ENCODE assay signal across 31 cellular contexts in the genomic region with DNA sequence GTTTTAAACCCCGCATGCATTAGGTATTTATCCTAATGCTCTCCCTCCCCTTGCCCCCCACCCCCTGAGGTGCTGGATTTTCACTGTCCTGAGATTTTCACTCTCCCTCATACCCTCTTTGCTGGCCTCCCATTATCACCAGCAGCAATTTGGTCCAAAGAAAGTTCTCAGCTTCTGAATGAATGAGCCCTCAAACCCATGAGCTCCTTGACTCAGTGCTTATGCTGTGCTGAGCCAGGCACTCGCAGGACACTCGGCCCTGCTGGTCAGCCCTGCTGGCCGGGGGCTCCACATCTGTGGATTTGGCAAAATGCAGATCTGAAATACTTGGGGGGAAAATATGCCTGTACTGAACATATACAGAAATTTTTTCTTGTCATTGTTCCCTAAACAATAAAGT.
A peak's percentile ranks its signal among the peaks of the same experiment; 100 is the strongest.
DNase-seq lines count a peak whose midpoint lies in the region; ATAC-seq, FAIRE-seq and TF ChIP-seq lines count a peak whose summit lies in the region.
"Had no signal": no experiment of that assay in that cellular context is flagged by ENCODE, and none has a peak within 500 bp of the region (broad histone marks: within the 10 kb centered on the region; RNA-seq: fewer than 3 reads in every experiment).

No MANE protein-coding gene starts in this region.

- peak overlapping the region; percentile 61 for H3K4me2 ChIP-seq in H9 (ENCODE audit: insufficient read depth, insufficient read length, low read length)
- no peak overlapping the region for H3K4me2 ChIP-seq in astrocyte (ENCODE audit: low read length)

- H3K23me2 ChIP-seq in H9 (ENCODE audit: insufficient read length, low read depth, low read length, poor library complexity, severe bottlenecking), result peaks cover 7% of the 10 kb centered on the region

- no peak for TF ChIP-seq CTCF in H9 (conservative IDR thresholded peaks at IDR 0.05)
- TF ChIP-seq CTCF in astrocyte (IDR thresholded peaks at IDR 0.05; ENCODE audit: insufficient read depth, low read depth, low read length), result no peak
- TF ChIP-seq CTCF in lower leg skin (IDR thresholded peaks at IDR 0.05), result no peak

- no peak overlapping the region for H2BK12ac ChIP-seq in H9 (ENCODE audit: insufficient read length, low read depth, low read length)

- H3K9ac ChIP-seq in H9 (ENCODE audit: extremely low read depth, insufficient read length, low read length) (no peak overlapping the region), astrocyte (ENCODE audit: low read length) (no peak overlapping the region), iPS-18a (ENCODE audit: low read length) (peak overlapping the region; percentile 46)
- H3K9ac ChIP-seq: BLaER1 had no signal

- H3K36me3 Mint-ChIP-seq in H9 (ENCODE audit: insufficient read depth in 1 of 3, low read depth in 3 of 3), result peaks cover 7 to 9% (median 8%) of the 10 kb centered on the region in 3 experiments; a peak in 5 of 7 replicates
- peaks cover 1% of the 10 kb centered on the region for H3K36me3 Mint-ChIP-seq in astrocyte (ENCODE audit: low read depth, unreplicated experiment)
- H3K36me3 Mint-ChIP-seq in activated T-helper 1 cell treated with anti-CD3 and anti-CD28 coated beads, Interleukin-12 subunit alpha, Interleukin-12 subunit beta, Interleukin-2, Interleukin-4 antibody, amounts not matched to agents 30 ng/mL and 10 ng/mL and 1 ng/mL, durations not matched to agents 14 hours and 24 hours and 36 hours (ENCODE audit: low read depth), result no peaks in the 10 kb centered on the region
- no peaks in the 10 kb centered on the region for H3K36me3 Mint-ChIP-seq in activated naive CD4-positive, alpha-beta T cell treated with anti-CD3 and anti-CD28 coated beads, Interleukin-2, amount 50 U/mL, for 72 hours
- H3K36me3 Mint-ChIP-seq: activated naive CD4-positive, alpha-beta T cell treated with anti-CD3 and anti-CD28 coated beads, Interleukin-2, amount 50 U/mL, for 24 hours; memory B cell had no signal

- H3K9me3 ChIP-seq in H9 (ENCODE audit: control insufficient read depth, low read depth, low read length), result no peaks in the 10 kb centered on the region
- no peaks in the 10 kb centered on the region for H3K9me3 ChIP-seq in astrocyte (ENCODE audit: insufficient read depth, low read depth, low read length)
- H3K9me3 ChIP-seq in iPS-18a (ENCODE audit: control insufficient read depth, low read depth, low read length), result no peaks in the 10 kb centered on the region
- H3K9me3 ChIP-seq: BLaER1, esophagus squamous epithelium, heart left ventricle, neutrophil, SJCRH30, stomach had no signal

- no peak overlapping the region for H2AK5ac ChIP-seq in H9 (ENCODE audit: insufficient read length, low read length)

- no peak overlapping the region for H2BK120ac ChIP-seq in H9 (ENCODE audit: low read depth, low read length, poor library complexity, severe bottlenecking)

- ATAC-seq in activated naive CD4-positive, alpha-beta T cell treated with anti-CD3 and anti-CD28 coated beads, Interleukin-2, amount 50 U/mL, for 72 hours, result no peak
- ATAC-seq in HG03460 (IDR thresholded peaks at IDR 0.05; ENCODE audit: unreplicated experiment), result no peak
- ATAC-seq: activated CD4-positive, alpha-beta T cell treated with anti-CD3 and anti-CD28 coated beads for 36 hours; right lobe of liver had no signal

- no CpG with 5 or more reads among the region's 4 CpGs for WGBS in H9 (ENCODE audit: extremely low coverage, insufficient read length, low lambda C conversion rate)
- WGBS in lower leg skin, 2 donors, result 74 to 87% methylated on average over 4 of the region's 4 CpGs

- H3K27ac Mint-ChIP-seq in H9 (peak overlapping the region; percentile 76 to 99 (median 97); a peak in 6 of 7 replicates), astrocyte (ENCODE audit: unreplicated experiment) (peak overlapping the region; percentile 3)
- no peak overlapping the region for H3K27ac Mint-ChIP-seq in activated T-helper 1 cell treated with anti-CD3 and anti-CD28 coated beads, Interleukin-12 subunit alpha, Interleukin-12 subunit beta, Interleukin-2, Interleukin-4 antibody, amounts not matched to agents 30 ng/mL and 10 ng/mL and 1 ng/mL, durations not matched to agents 14 hours and 24 hours and 36 hours
- no peak overlapping the region for H3K27ac Mint-ChIP-seq in activated naive CD4-positive, alpha-beta T cell treated with anti-CD3 and anti-CD28 coated beads, Interleukin-2, amount 50 U/mL, for 72 hours
- H3K27ac Mint-ChIP-seq: activated CD4-positive, alpha-beta T cell treated with anti-CD3 and anti-CD28 coated beads for 36 hours; activated naive CD4-positive, alpha-beta T cell treated with anti-CD3 and anti-CD28 coated beads, Interleukin-2, amount 50 U/mL, for 24 hours; dendritic cell treated with granulocyte-macrophage colony-stimulating factor and Interleukin-4, amounts not matched to agents 40 ng/mL and 50 ng/mL, for 4 days had no signal

- H3K4ac ChIP-seq in H9 (ENCODE audit: low read depth, low read length), result no peak overlapping the region

- intact Hi-C loops in activated T-helper 1 cell treated with anti-CD3 and anti-CD28 coated beads, Interleukin-12 subunit alpha, Interleukin-12 subunit beta, Interleukin-2, Interleukin-4 antibody, amounts not matched to agents 30 ng/mL and 10 ng/mL and 1 ng/mL, durations not matched to agents 14 hours and 24 hours and 36 hours (cut with micrococcal nuclease), result no loop called here
- intact Hi-C loops in lower leg skin (cut with DNase I; ENCODE audit: low total_unique reads), result no loop called here

- no peaks in the 10 kb centered on the region for H3K79me1 ChIP-seq in H9 (ENCODE audit: insufficient read depth, low read depth, low read length, poor library complexity, severe bottlenecking)

- H4K8ac ChIP-seq in H9 (replicated peaks; ENCODE audit: insufficient read length, low read depth, low read length), result no peak overlapping the region

- TF ChIP-seq POLR2A in lower leg skin (IDR thresholded peaks at IDR 0.05), result no peak

- H3K9me3 Mint-ChIP-seq in H9, result peaks cover 5 to 9% of the 10 kb centered on the region in 2 experiments; a peak in 3 of 5 replicates
- peaks cover 5% of the 10 kb centered on the region for H3K9me3 Mint-ChIP-seq in astrocyte (ENCODE audit: unreplicated experiment)
- no peaks in the 10 kb centered on the region for H3K9me3 Mint-ChIP-seq in activated T-helper 1 cell treated with anti-CD3 and anti-CD28 coated beads, Interleukin-12 subunit alpha, Interleukin-12 subunit beta, Interleukin-2, Interleukin-4 antibody, amounts not matched to agents 30 ng/mL and 10 ng/mL and 1 ng/mL, durations not matched to agents 14 hours and 24 hours and 36 hours
- H3K9me3 Mint-ChIP-seq in activated naive CD4-positive, alpha-beta T cell treated with anti-CD3 and anti-CD28 coated beads, Interleukin-2, amount 50 U/mL, for 72 hours, result no peaks in the 10 kb centered on the region
- H3K9me3 Mint-ChIP-seq: activated naive CD4-positive, alpha-beta T cell treated with anti-CD3 and anti-CD28 coated beads, Interleukin-2, amount 50 U/mL, for 24 hours; dendritic cell treated with granulocyte-macrophage colony-stimulating factor and Interleukin-4, amounts not matched to agents 40 ng/mL and 50 ng/mL, for 4 days; memory B cell had no signal

- H2AFZ ChIP-seq in H9 (ENCODE audit: low read length) (no peak overlapping the region), astrocyte (ENCODE audit: low read depth, low read length) (no peak overlapping the region)

- no peaks in the 10 kb centered on the region for H3K79me2 ChIP-seq in H9 (ENCODE audit: insufficient read depth, low read length)
- no peaks in the 10 kb centered on the region for H3K79me2 ChIP-seq in astrocyte (ENCODE audit: insufficient read depth, low read length)

- H3K14ac ChIP-seq in H9 (ENCODE audit: insufficient read depth, low read length), result no peak overlapping the region

- no peak overlapping the region for H3K18ac ChIP-seq in H9 (ENCODE audit: insufficient read length, low read depth, low read length)

- no peak overlapping the region for H4K91ac ChIP-seq in H9 (ENCODE audit: insufficient read length, low read depth, low read length)

- H3K36me3 ChIP-seq in astrocyte (ENCODE audit: insufficient read depth, low read length) (no peaks in the 10 kb centered on the region), iPS-18a (ENCODE audit: control insufficient read depth, low read depth, low read length) (no peaks in the 10 kb centered on the region)
- H3K36me3 ChIP-seq: BLaER1, esophagus squamous epithelium, heart left ventricle, neutrophil, right lobe of liver, SJCRH30, stomach had no signal

- H3K4me3 ChIP-seq in astrocyte (ENCODE audit: insufficient read depth, low read depth, low read length), result no peak overlapping the region
- peak overlapping the region; percentile 61 for H3K4me3 ChIP-seq in iPS-18a (ENCODE audit: low read length)
- H3K4me3 ChIP-seq in lower leg skin (ENCODE audit: low read depth, poor library complexity, severe bottlenecking), result no peak overlapping the region
- H3K4me3 ChIP-seq: BLaER1, right lobe of liver, SJCRH30 had no signal

- no peak for FAIRE-seq in astrocyte (lab: Jason Lieb, UNC)
- FAIRE-seq: endometrium had no signal

- no peak overlapping the region for H3T11ph ChIP-seq in H9 (ENCODE audit: low read length)

- no peak overlapping the region for H3K56ac ChIP-seq in H9 (ENCODE audit: insufficient read length, low read depth, low read length)

- H4K20me1 ChIP-seq in H9 (ENCODE audit: control insufficient read depth, insufficient read depth, insufficient read length), result no peaks in the 10 kb centered on the region
- no peaks in the 10 kb centered on the region for H4K20me1 ChIP-seq in astrocyte (ENCODE audit: insufficient read depth, low read length)
- H4K20me1 ChIP-seq: BLaER1 had no signal

- H2BK15ac ChIP-seq in H9 (ENCODE audit: low read depth, low read length), result no peak overlapping the region

- H3K23ac ChIP-seq in H9 (ENCODE audit: insufficient read length, low read depth, low read length), result no peak overlapping the region

- DNase-seq in H9, result no peak
- DNase-seq in astrocyte (ENCODE audit: low read depth), result no peak
- peak; percentile 63 for DNase-seq in pons (ENCODE audit: low spot score)
- DNase-seq in activated T-helper 1 cell treated with anti-CD3 and anti-CD28 coated beads, Interleukin-12 subunit alpha, Interleukin-12 subunit beta, Interleukin-2, Interleukin-4 antibody, amounts not matched to agents 30 ng/mL and 10 ng/mL and 1 ng/mL, durations not matched to agents 14 hours and 24 hours and 36 hours (ENCODE audit: low spot score), result no peak
- no peak for DNase-seq in activated naive CD4-positive, alpha-beta T cell treated with anti-CD3 and anti-CD28 coated beads, Interleukin-2, amount 50 U/mL, for 72 hours (ENCODE audit: low spot score in 2 of 2)
- DNase-seq in lower leg skin (ENCODE audit: low spot score in 2 of 2), result no peak
- DNase-seq: ACHN; activated CD4-positive, alpha-beta T cell treated with anti-CD3 and anti-CD28 coated beads for 36 hours; DMS153; esophagus squamous epithelium; foreskin keratinocyte; heart left ventricle; left cardiac atrium; MM.1S; NCI-H1105 treated with DMSO at 0.1 percent for 48 hours; NCI-H187 treated with DMSO at 0.1 percent for 48 hours; NCI-H2171 treated with DMSO at 0.1 percent for 48 hours; NCI-H510A; right lobe of liver; SJCRH30; stomach; T-helper 9 cell; trophoblast cell had no signal

- H4K5ac ChIP-seq in H9 (ENCODE audit: insufficient read length, low read depth, low read length), result no peak overlapping the region

- H2BK20ac ChIP-seq in H9 (ENCODE audit: low read depth, low read length, poor library complexity, severe bottlenecking), result no peak overlapping the region

- H3K4me1 Mint-ChIP-seq in H9 (peaks cover 54% of the 10 kb centered on the region in 2 experiments), astrocyte (ENCODE audit: low read depth, unreplicated experiment) (peaks cover 1% of the 10 kb centered on the region)
- no peaks in the 10 kb centered on the region for H3K4me1 Mint-ChIP-seq in activated T-helper 1 cell treated with anti-CD3 and anti-CD28 coated beads, Interleukin-12 subunit alpha, Interleukin-12 subunit beta, Interleukin-2, Interleukin-4 antibody, amounts not matched to agents 30 ng/mL and 10 ng/mL and 1 ng/mL, durations not matched to agents 14 hours and 24 hours and 36 hours (ENCODE audit: low read depth)
- H3K4me1 Mint-ChIP-seq: activated CD4-positive, alpha-beta T cell treated with anti-CD3 and anti-CD28 coated beads for 36 hours had no signal

- H3K27me3 Mint-ChIP-seq in H9 (ENCODE audit: low read depth) (peaks cover 29% of the 10 kb centered on the region), astrocyte (ENCODE audit: low read depth, unreplicated experiment) (peaks cover 15% of the 10 kb centered on the region)
- no peaks in the 10 kb centered on the region for H3K27me3 Mint-ChIP-seq in activated T-helper 1 cell treated with anti-CD3 and anti-CD28 coated beads, Interleukin-12 subunit alpha, Interleukin-12 subunit beta, Interleukin-2, Interleukin-4 antibody, amounts not matched to agents 30 ng/mL and 10 ng/mL and 1 ng/mL, durations not matched to agents 14 hours and 24 hours and 36 hours (ENCODE audit: insufficient read depth)

- H3K4me3 Mint-ChIP-seq in H9 (peak overlapping the region; percentile 55 to 69), astrocyte (ENCODE audit: unreplicated experiment) (no peak overlapping the region)
- H3K4me3 Mint-ChIP-seq in activated T-helper 1 cell treated with anti-CD3 and anti-CD28 coated beads, Interleukin-12 subunit alpha, Interleukin-12 subunit beta, Interleukin-2, Interleukin-4 antibody, amounts not matched to agents 30 ng/mL and 10 ng/mL and 1 ng/mL, durations not matched to agents 14 hours and 24 hours and 36 hours, result no peak overlapping the region
- H3K4me3 Mint-ChIP-seq: activated CD4-positive, alpha-beta T cell treated with anti-CD3 and anti-CD28 coated beads for 36 hours; dendritic cell treated with granulocyte-macrophage colony-stimulating factor and Interleukin-4, amounts not matched to agents 40 ng/mL and 50 ng/mL, for 4 days had no signal

- H3K4me1 ChIP-seq in H9 (ENCODE audit: insufficient read depth, low read length) (peaks cover 2% of the 10 kb centered on the region; the same call in 1 of the 2 replicates), astrocyte (ENCODE audit: insufficient read depth, low read length) (peaks cover 13% of the 10 kb centered on the region), iPS-18a (ENCODE audit: control insufficient read depth, low read depth, low read length) (peaks cover 37% of the 10 kb centered on the region)
- H3K4me1 ChIP-seq: foreskin keratinocyte, SJCRH30 had no signal

- H3K27ac ChIP-seq in H9 (ENCODE audit: insufficient read length, low read depth, low read length), result no peak overlapping the region
- H3K27ac ChIP-seq in astrocyte (ENCODE audit: low read depth, low read length), result no peak overlapping the region
- no peak overlapping the region for H3K27ac ChIP-seq in iPS-18a (ENCODE audit: low read length)
- H3K27ac ChIP-seq: esophagus squamous epithelium, foreskin keratinocyte, neutrophil, right lobe of liver, SJCRH30 had no signal

- peaks cover 11% of the 10 kb centered on the region for H3K27me3 ChIP-seq in H9 (ENCODE audit: insufficient read depth, low read length)
- no peaks in the 10 kb centered on the region for H3K27me3 ChIP-seq in astrocyte (ENCODE audit: insufficient read depth, low read length)
- peaks cover 12% of the 10 kb centered on the region for H3K27me3 ChIP-seq in iPS-18a (ENCODE audit: control insufficient read depth, insufficient read depth, low read length)
- H3K27me3 ChIP-seq: BLaER1, heart left ventricle, right lobe of liver, SJCRH30, stomach had no signal

- H2BK5ac ChIP-seq in H9 (ENCODE audit: insufficient read length, low read length), result no peak overlapping the region

Comparison
In these comparisons a context has a peak if more than half of its experiments do, and no peak if none do; other contexts are left out.
1. H3K27ac Mint-ChIP-seq: peak in H9 (3 of 3) and astrocyte (single experiment); none in activated T-helper 1 cell treated with anti-CD3 and anti-CD28 coated beads, Interleukin-12 subunit alpha, Interleukin-12 subunit beta, Interleukin-2, Interleukin-4 antibody, amounts not matched to agents 30 ng/mL and 10 ng/mL and 1 ng/mL, durations not matched to agents 14 hours and 24 hours and 36 hours (single experiment) and activated naive CD4-positive, alpha-beta T cell treated with anti-CD3 and anti-CD28 coated beads, Interleukin-2, amount 50 U/mL, for 72 hours (0 of 2).
2. H3K4me3 Mint-ChIP-seq: peak in H9 (2 of 2); none in astrocyte (single experiment) and activated T-helper 1 cell treated with anti-CD3 and anti-CD28 coated beads, Interleukin-12 subunit alpha, Interleukin-12 subunit beta, Interleukin-2, Interleukin-4 antibody, amounts not matched to agents 30 ng/mL and 10 ng/mL and 1 ng/mL, durations not matched to agents 14 hours and 24 hours and 36 hours (single experiment).